In the genomic region with DNA sequence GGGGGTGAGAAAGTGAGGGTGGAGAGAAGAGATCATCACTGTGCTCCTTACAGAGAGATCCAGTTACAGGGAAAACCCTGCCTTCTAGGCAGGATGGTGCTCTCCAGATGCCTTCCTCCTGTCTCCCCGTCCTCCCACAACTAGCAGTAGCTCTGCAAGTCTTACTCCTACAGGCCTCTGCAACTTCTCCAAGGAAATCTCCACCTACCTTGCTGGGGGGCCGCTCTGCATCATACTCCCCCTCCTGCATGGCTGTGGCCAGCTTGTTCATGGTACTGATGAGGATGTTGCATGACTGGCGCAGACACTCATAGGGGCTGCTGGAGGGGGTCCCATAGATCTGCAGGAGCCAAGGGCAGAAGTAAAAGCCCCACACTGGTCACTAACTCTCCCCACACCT, we compare ENCODE assay signal across 19 cellular contexts. TPM values are rescaled to one million over a fixed set of nuclear protein-coding genes. Genes with fewer than 3 reads are reported as not detected.
DNase-seq lines count a peak whose midpoint lies in the region; ATAC-seq and TF ChIP-seq lines count a peak whose summit lies in the region.
"Had no signal": no experiment of that assay in that cellular context is flagged by ENCODE, and none has a peak within 500 bp of the region (broad histone marks: within the 10 kb centered on the region; RNA-seq: fewer than 3 reads in every experiment).

No MANE protein-coding gene starts in this region.

- no peaks in the 10 kb centered on the region for H3K27me3 Mint-ChIP-seq in MCF 10A (ENCODE audit: insufficient read depth, unreplicated experiment)
- H3K27me3 Mint-ChIP-seq in chondrocyte (ENCODE audit: low read depth) = no peaks in the 10 kb centered on the region
- no peaks in the 10 kb centered on the region for H3K27me3 Mint-ChIP-seq in stimulated activated naive B cell treated with anti-CD40 and anti-IgM and Interleukin-4, amounts not matched to agents 10 μg/mL and 1 μg/mL and 100 μg/mL, for 72 hours
- H3K27me3 Mint-ChIP-seq: B cell, IgD-negative memory B cell had no signal

- H2AK9ac ChIP-seq in IMR-90 (replicated peaks; ENCODE audit: low read depth, low read length, poor library complexity) = no peak overlapping the region

- no peak overlapping the region for H2AK5ac ChIP-seq in IMR-90 (ENCODE audit: low read depth, low read length)

- H3K14ac ChIP-seq in IMR-90 (replicated peaks; ENCODE audit: low read depth, low read length) = no peak overlapping the region

- intact Hi-C loops in MCF 10A (cut with micrococcal nuclease) = no loop called here
- intact Hi-C loops in mammary epithelial cell (cut with micrococcal nuclease) = no loop called here
- intact Hi-C loops in IMR-90 (cut with micrococcal nuclease) = no loop called here

- H2BK5ac ChIP-seq in IMR-90 (ENCODE audit: low read depth, low read length, poor library complexity, severe bottlenecking) = no peak overlapping the region

- H2BK15ac ChIP-seq in IMR-90 (ENCODE audit: low read depth, low read length) = no peak overlapping the region

- dilution Hi-C loops in mammary epithelial cell (cut with HindIII; ENCODE audit: low sequenced_read_pairs) (no loop called here), IMR-90 (cut with HindIII; ENCODE audit: low sequenced_read_pairs, unreplicated experiment) (no loop called here)

- H3K9ac ChIP-seq in mammary epithelial cell (ENCODE audit: insufficient read depth, low read length) (no peak overlapping the region), IMR-90 (ENCODE audit: low read depth, low read length) (no peak overlapping the region)

- no CpG with 5 or more reads among the region's 3 CpGs for WGBS in mammary epithelial cell (ENCODE audit: low coverage, missing lambda C conversion rate)
- WGBS in IMR-90 (ENCODE audit: extremely low coverage in 2 of 2, insufficient read length in 1 of 2), 2 experiments = no CpG with 5 or more reads among the region's 3 CpGs

- no peaks in the 10 kb centered on the region for H3K9me3 Mint-ChIP-seq in MCF 10A (ENCODE audit: unreplicated experiment)
- H3K9me3 Mint-ChIP-seq in chondrocyte (ENCODE audit: low read depth) = no peaks in the 10 kb centered on the region
- H3K9me3 Mint-ChIP-seq in stimulated activated naive B cell treated with anti-CD40 and anti-IgM and Interleukin-4, amounts not matched to agents 10 μg/mL and 1 μg/mL and 100 μg/mL, for 72 hours = no peaks in the 10 kb centered on the region
- H3K9me3 Mint-ChIP-seq: CD14-positive monocyte, IgD-negative memory B cell had no signal

- H3K9me3 ChIP-seq in mammary epithelial cell (replicated peaks; ENCODE audit: insufficient read depth, low read length) = no peaks in the 10 kb centered on the region
- no peaks in the 10 kb centered on the region for H3K9me3 ChIP-seq in IMR-90 (ENCODE audit: control insufficient read depth, insufficient read depth, low read length)
- H3K9me3 ChIP-seq: Peyer's patch, SJSA1 had no signal

- H3K4me1 ChIP-seq in mammary epithelial cell (ENCODE audit: insufficient read depth, low read length) (no peaks in the 10 kb centered on the region), IMR-90 (ENCODE audit: control insufficient read depth, insufficient read depth, low read length) (no peaks in the 10 kb centered on the region)
- H3K4me1 ChIP-seq: Peyer's patch, SJSA1 had no signal

- no peaks in the 10 kb centered on the region for H3K79me2 ChIP-seq in mammary epithelial cell (ENCODE audit: insufficient read depth, low read length)

- POLR2A ChIA-PET in MCF 10A (lab: Yijun Ruan, JAX) (no interaction called here), IMR-90 (lab: Charles Lee; ENCODE audit: unreplicated experiment) (no interaction called here)

- H3K4me1 Mint-ChIP-seq in MCF 10A (ENCODE audit: insufficient read depth, unreplicated experiment) (no peaks in the 10 kb centered on the region), chondrocyte (ENCODE audit: low read depth) (no peaks in the 10 kb centered on the region)
- H3K4me1 Mint-ChIP-seq in stimulated activated naive B cell treated with anti-CD40 and anti-IgM and Interleukin-4, amounts not matched to agents 10 μg/mL and 1 μg/mL and 100 μg/mL, for 72 hours = no peaks in the 10 kb centered on the region
- H3K4me1 Mint-ChIP-seq: B cell, CD14-positive monocyte had no signal

- H3K4me3 Mint-ChIP-seq in MCF 10A (ENCODE audit: unreplicated experiment) (no peak overlapping the region), chondrocyte (ENCODE audit: unreplicated experiment) (no peak overlapping the region)
- H3K4me3 Mint-ChIP-seq in stimulated activated naive B cell treated with anti-CD40 and anti-IgM and Interleukin-4, amounts not matched to agents 10 μg/mL and 1 μg/mL and 100 μg/mL, for 72 hours = no peak overlapping the region
- H3K4me3 Mint-ChIP-seq: B cell, IgD-negative memory B cell had no signal

- no peak overlapping the region for H3K18ac ChIP-seq in IMR-90 (ENCODE audit: low read depth, low read length)

- H3K4ac ChIP-seq in IMR-90 (ENCODE audit: low read depth, low read length) = no peak overlapping the region

- TF ChIP-seq POLR2A in IMR-90 (IDR thresholded peaks at IDR 0.05; ENCODE audit: low read depth, low read length) = no peak

- H3K4me3 ChIP-seq in mammary epithelial cell (replicated peaks in 1 of 3; ENCODE audit: insufficient read depth in 1 of 3, low read depth in 2 of 3, low read length in 3 of 3) (no peak overlapping the region), IMR-90 (ENCODE audit: insufficient read depth, low read depth, low read length) (no peak overlapping the region)
- H3K4me3 ChIP-seq: Peyer's patch, SJSA1 had no signal

- DNase-seq in MCF 10A (ENCODE audit: unreplicated experiment) = no peak
- DNase-seq in mammary epithelial cell = no peak
- DNase-seq in IMR-90 = no peak
- peak; percentile 69 for DNase-seq in chondrocyte (ENCODE audit: low spot score)
- no peak for DNase-seq in stimulated activated naive B cell treated with anti-CD40 and anti-IgM and Interleukin-4, amounts not matched to agents 10 μg/mL and 1 μg/mL and 100 μg/mL, for 72 hours
- DNase-seq in NAMALWA (ENCODE audit: low spot score) = no peak
- DNase-seq in dermis blood vessel endothelial cell = no peak
- no peak for DNase-seq in activated CD4-positive, alpha-beta T cell treated with anti-CD3 and anti-CD28 coated beads, Interleukin-2, amount 50 U/mL, for 1 hour
- DNase-seq: EL, GF-D8, NCI-H1417, NCI-H1694 treated with DMSO at 0.1 percent for 48 hours, NCI-H2081 treated with DMSO at 0.1 percent for 48 hours, NCI-H69, Peyer's patch had no signal

- BruUV-seq in MCF 10A (replicated peaks; lab: Mats Ljungman, UMichigan) (TSS peak; percentile 59), mammary epithelial cell (replicated peaks; lab: Mats Ljungman, UMichigan) (no TSS peak), IMR-90 (replicated peaks; lab: Mats Ljungman, UMichigan) (TSS peak; percentile 79)

- peaks cover 68% of the 10 kb centered on the region for H3K36me3 Mint-ChIP-seq in MCF 10A (ENCODE audit: insufficient read depth, unreplicated experiment)
- peaks cover 72% of the 10 kb centered on the region for H3K36me3 Mint-ChIP-seq in chondrocyte (ENCODE audit: low read depth)
- peaks cover 64 to 88% of the 10 kb centered on the region in 2 donors for H3K36me3 Mint-ChIP-seq in stimulated activated naive B cell treated with anti-CD40 and anti-IgM and Interleukin-4, amounts not matched to agents 10 μg/mL and 1 μg/mL and 100 μg/mL, for 72 hours

- in situ Hi-C loops in mammary epithelial cell (cut with MboI; ENCODE audit: low sequenced_read_pairs in 2 of 2) = no loop called here
- in situ Hi-C loops in IMR-90 (cut with MboI; ENCODE audit: low sequenced_read_pairs) = no loop called here

- peak overlapping the region; percentile 29 for H3K27ac Mint-ChIP-seq in MCF 10A (ENCODE audit: low read depth, unreplicated experiment)
- no peak overlapping the region for H3K27ac Mint-ChIP-seq in chondrocyte (ENCODE audit: unreplicated experiment)
- peak overlapping the region; percentile 63 for H3K27ac Mint-ChIP-seq in stimulated activated naive B cell treated with anti-CD40 and anti-IgM and Interleukin-4, amounts not matched to agents 10 μg/mL and 1 μg/mL and 100 μg/mL, for 72 hours
- H3K27ac Mint-ChIP-seq: B cell, IgD-negative memory B cell had no signal

- H3K4me2 ChIP-seq in mammary epithelial cell (ENCODE audit: insufficient read depth, low read depth, low read length) (no peak overlapping the region), IMR-90 (ENCODE audit: low read depth, low read length) (no peak overlapping the region)

- TF ChIP-seq CTCF in MCF 10A (IDR thresholded peaks at IDR 0.05; ENCODE audit: unreplicated experiment) = no peak
- TF ChIP-seq CTCF in mammary epithelial cell (conservative IDR thresholded peaks at IDR 0.05 in 1 of 2, IDR thresholded peaks at IDR 0.05 in 1 of 2; ENCODE audit: extremely low read depth in 1 of 2, insufficient read depth in 1 of 2, low read depth in 1 of 2, low read length in 2 of 2) = no peak
- no peak for TF ChIP-seq CTCF in IMR-90 (conservative IDR thresholded peaks at IDR 0.05; ENCODE audit: low read depth, low read length)
- TF ChIP-seq CTCF in chondrocyte (IDR thresholded peaks at IDR 0.05) = no peak

- CTCF ChIA-PET in MCF 10A (lab: Yijun Ruan, JAX) (interaction anchor here (0.6 to 1.7 kb wide), 4 partner anchors 25 to 728 kb away, joined by 3 to 8 read pairs (median 3); no protein-coding TSS in a partner anchor), mammary epithelial cell (lab: Charles Lee; ENCODE audit: low non-redundant PET) (no interaction called here), IMR-90 (lab: Yijun Ruan, JAX) (no interaction called here)

- no peak overlapping the region for H2BK120ac ChIP-seq in IMR-90 (ENCODE audit: low read depth, low read length)

- ATAC-seq in IMR-90 (ENCODE audit: low read depth) = no peak
- ATAC-seq in stimulated activated naive B cell treated with anti-CD40 and anti-IgM and Interleukin-4, amounts not matched to agents 10 μg/mL and 1 μg/mL and 100 μg/mL, for 72 hours (replicated peaks) = no peak

- H3K27ac ChIP-seq in mammary epithelial cell (ENCODE audit: insufficient read depth, low read depth, low read length) = no peak overlapping the region
- no peak overlapping the region for H3K27ac ChIP-seq in IMR-90 (ENCODE audit: insufficient read depth, low read length)
- H3K27ac ChIP-seq: Peyer's patch, SJSA1 had no signal

- H4K20me1 ChIP-seq in mammary epithelial cell (ENCODE audit: insufficient read depth, low read length) = no peaks in the 10 kb centered on the region
- H4K20me1 ChIP-seq in IMR-90 (ENCODE audit: insufficient read depth, low read length) = peaks cover 6% of the 10 kb centered on the region; the same call in 1 of the 2 replicates

- no peak overlapping the region for H4K91ac ChIP-seq in IMR-90 (ENCODE audit: insufficient read depth, low read depth, low read length)

- H3K36me3 ChIP-seq in mammary epithelial cell (ENCODE audit: insufficient read depth, low read length) = peaks cover 29% of the 10 kb centered on the region
- H3K36me3 ChIP-seq in IMR-90 (ENCODE audit: control insufficient read depth, insufficient read depth, low read length) = peaks cover 94% of the 10 kb centered on the region

- H2AFZ ChIP-seq in mammary epithelial cell (ENCODE audit: low read depth, low read length) (no peak overlapping the region), IMR-90 (replicated peaks; ENCODE audit: low read length, poor library complexity) (no peak overlapping the region)

- no peak for TF ChIP-seq RAD21 in IMR-90 (IDR thresholded peaks at IDR 0.05; ENCODE audit: low read length)

- no peaks in the 10 kb centered on the region for H3K9me1 ChIP-seq in IMR-90 (ENCODE audit: insufficient read depth, low read length)

- H2BK20ac ChIP-seq in IMR-90 (ENCODE audit: low read depth, low read length) = no peak overlapping the region

- H4K8ac ChIP-seq in IMR-90 (ENCODE audit: low read depth in 2 of 2, low read length in 2 of 2) = no peak overlapping the region

- peaks cover 0 to 2% of the 10 kb centered on the region in 2 experiments; a peak in 1 of 4 replicates for H3K79me1 ChIP-seq in IMR-90 (ENCODE audit: low read depth in 1 of 2, low read length in 2 of 2)

- H4K5ac ChIP-seq in IMR-90 (ENCODE audit: low read depth, low read length) = no peak overlapping the region

- H3K27me3 ChIP-seq in mammary epithelial cell (ENCODE audit: insufficient read depth, low read length) = no peaks in the 10 kb centered on the region
- H3K27me3 ChIP-seq in IMR-90 (ENCODE audit: control insufficient read depth, insufficient read depth, low read length) = no peaks in the 10 kb centered on the region
- H3K27me3 ChIP-seq: Peyer's patch, SJSA1 had no signal

- H3K56ac ChIP-seq in IMR-90 (ENCODE audit: extremely low read depth, insufficient read depth, low read length) = no peak overlapping the region

- H3K23ac ChIP-seq in IMR-90 (ENCODE audit: low read depth, low read length) = no peak overlapping the region

RNA-seq across cellular contexts. Expression of gene DCTN1, which starts 14.1 kb away (rescaled TPM):
- total RNA-seq in MCF 10A (2022) (113 and 117 TPM in 2 replicates), mammary epithelial cell (100 to 1,000 TPM; 137 to 172 TPM), IMR-90 (2012; rRNA removed) (204 and 229 TPM in 2 replicates), chondrocyte (157 to 167 TPM (median 161 TPM) in 3 replicates), dermis blood vessel endothelial cell (160 and 207 TPM in 2 replicates)
- polyA plus RNA-seq in mammary epithelial cell (124 TPM), IMR-90 (2012; rRNA removed) (136 and 149 TPM in 2 replicates)
- 244 TPM for polyA minus RNA-seq in mammary epithelial cell
- 84.0 and 132 TPM in 2 replicates for polyA plus RNA-seq in IMR-90 (2012; cell fraction: cytosol; rRNA removed)
- 133 and 209 TPM in 2 replicates for polyA plus RNA-seq in IMR-90 (2012; cell fraction: nucleus; rRNA removed; ENCODE audit: low replicate concordance)

RNA-seq across cellular contexts. Expression of gene SLC4A5, which starts 22.8 kb away (rescaled TPM):
- 0.12 and 0.70 TPM in 2 replicates for total RNA-seq in MCF 10A (2022)
- total RNA-seq in mammary epithelial cell = 1 to 10 TPM in 1 of 2 donors, under 1 TPM in 1; 0.56 to 1.5 TPM
- 0.12 TPM for polyA plus RNA-seq in mammary epithelial cell
- 2.9 TPM for polyA minus RNA-seq in mammary epithelial cell
- total RNA-seq in IMR-90 (2012; rRNA removed) = 0.18 TPM in 1 of 2 replicates, not detected in the other
- polyA plus RNA-seq in IMR-90 (2012; rRNA removed) = 0.20 and 0.22 TPM in 2 replicates
- polyA plus RNA-seq in IMR-90 (2012; cell fraction: cytosol; rRNA removed) = 0.03 TPM in 1 of 2 replicates, not detected in the other
- 0.50 TPM in 2 replicates for polyA plus RNA-seq in IMR-90 (2012; cell fraction: nucleus; rRNA removed; ENCODE audit: low replicate concordance)
- total RNA-seq in chondrocyte = 0.65 to 2.2 TPM (median 1.2 TPM) in 3 replicates
- 0.33 TPM in 1 of 2 replicates, not detected in the other for total RNA-seq in dermis blood vessel endothelial cell

RNA-seq across cellular contexts. Expression of gene C2orf81, which starts 55.4 kb away (rescaled TPM):
- total RNA-seq in MCF 10A (2022) (4.3 and 5.6 TPM in 2 replicates), mammary epithelial cell (1 to 10 TPM; 2.5 to 9.5 TPM), IMR-90 (2012; rRNA removed) (under 0.01 and 0.18 TPM in 2 replicates), chondrocyte (1.3 to 3.4 TPM (median 1.5 TPM) in 3 replicates), dermis blood vessel endothelial cell (0.14 and 0.17 TPM in 2 replicates)
- polyA plus RNA-seq in mammary epithelial cell (1.9 TPM), IMR-90 (2012; rRNA removed) (0.26 and 0.74 TPM in 2 replicates)
- polyA minus RNA-seq in mammary epithelial cell = not detected
- polyA plus RNA-seq in IMR-90 (2012; cell fraction: cytosol; rRNA removed) = 0.55 and 0.91 TPM in 2 replicates
- 0.39 and 0.88 TPM in 2 replicates for polyA plus RNA-seq in IMR-90 (2012; cell fraction: nucleus; rRNA removed; ENCODE audit: low replicate concordance)

RNA-seq across cellular contexts. Expression of gene WDR54, which starts 55.5 kb away (rescaled TPM):
- 16.4 and 19.9 TPM in 2 replicates for total RNA-seq in MCF 10A (2022)
- total RNA-seq in mammary epithelial cell = 10 to 100 TPM; 39.0 to 50.4 TPM
- 88.7 TPM for polyA plus RNA-seq in mammary epithelial cell
- 46.2 TPM for polyA minus RNA-seq in mammary epithelial cell
- 43.6 and 57.2 TPM in 2 replicates for total RNA-seq in IMR-90 (2012; rRNA removed)
- 47.2 and 47.9 TPM in 2 replicates for polyA plus RNA-seq in IMR-90 (2012; rRNA removed)
- 39.3 and 56.6 TPM in 2 replicates for polyA plus RNA-seq in IMR-90 (2012; cell fraction: cytosol; rRNA removed)
- 28.5 and 62.3 TPM in 2 replicates for polyA plus RNA-seq in IMR-90 (2012; cell fraction: nucleus; rRNA removed; ENCODE audit: low replicate concordance)
- total RNA-seq in chondrocyte = 10.4 to 11.2 TPM (median 11.0 TPM) in 3 replicates
- total RNA-seq in dermis blood vessel endothelial cell = 23.3 and 36.9 TPM in 2 replicates
